Comparison of ENCODE assay signal across 1 cellular context in genomic region chr17:7857724-7858486, GRCh38.
TF ChIP-seq lines count a peak whose summit lies in the region.

CYB5D1 (plus strand) TSS chr17:7858003; CDS start chr17:7858135, 132 bp downstream.

TF ChIP-seq in SK-N-SH, 30 proteins besides CTCF, POLR2A, EP300 and RAD21 (continued from another document):
- no peak for TF ChIP-seq FOSL2 (IDR thresholded peaks at IDR 0.05; ENCODE audit: borderline replicate concordance, low read depth)
- TF ChIP-seq REST (IDR thresholded peaks at IDR 0.05; ENCODE audit: low read depth, low read length): no peak
- no peak; the same call in 1 of the 2 replicates for TF ChIP-seq PBX3 (IDR thresholded peaks at IDR 0.05)
- peak; percentile 71 for TF ChIP-seq ELF1 (IDR thresholded peaks at IDR 0.05)
- no peak for TF ChIP-seq SMC3 (IDR thresholded peaks at IDR 0.05; ENCODE audit: low read depth, low read length)
- no peak for TF ChIP-seq POLR2AphosphoS5 (IDR thresholded peaks at IDR 0.05; ENCODE audit: low read depth, low read length)
- no peak; the same call in 1 of the 2 replicates for TF ChIP-seq TCF12 (IDR thresholded peaks at IDR 0.05)
- TF ChIP-seq TEAD4 (IDR thresholded peaks at IDR 0.05; ENCODE audit: borderline replicate concordance, insufficient read depth): no peak
- peak; percentile 32; the same call in 1 of the 2 replicates for TF ChIP-seq USF2 (IDR thresholded peaks at IDR 0.05; ENCODE audit: borderline replicate concordance, low read depth, low read length)
- no peak for TF ChIP-seq EZH2phosphoT487 (IDR thresholded peaks at IDR 0.05; ENCODE audit: borderline replicate concordance, low read depth)
- TF ChIP-seq RCOR1 (IDR thresholded peaks at IDR 0.05; ENCODE audit: low read length): no peak; the same call in 1 of the 2 replicates
- TF ChIP-seq NFIC (IDR thresholded peaks at IDR 0.05; ENCODE audit: borderline replicate concordance): no peak; the same call in 1 of the 2 replicates
- peak; percentile 74; the same call in 1 of the 2 replicates for TF ChIP-seq USF1 (IDR thresholded peaks at IDR 0.05; ENCODE audit: borderline replicate concordance, low read depth)
- no peak; the same call in 1 of the 2 replicates for TF ChIP-seq JUND (IDR thresholded peaks at IDR 0.05)
- peak; percentile 63; the same call in 1 of the 2 replicates for TF ChIP-seq SIN3A (IDR thresholded peaks at IDR 0.05; ENCODE audit: borderline replicate concordance, low read depth, low read length)
- TF ChIP-seq GATA2 (CRISPR knock-in tag; IDR thresholded peaks at IDR 0.05): peak; percentile 99
- peak; percentile 15; the same call in 1 of the 2 replicates for TF ChIP-seq GABPA (IDR thresholded peaks at IDR 0.05; ENCODE audit: low read depth)
- TF ChIP-seq ZBTB33 (IDR thresholded peaks at IDR 0.05; ENCODE audit: borderline replicate concordance, low read depth): peak; percentile 26
- no peak for TF ChIP-seq RFX5 (IDR thresholded peaks at IDR 0.05; ENCODE audit: low read length)
- no peak for TF ChIP-seq FOXM1 (IDR thresholded peaks at IDR 0.05; ENCODE audit: low read depth)
- TF ChIP-seq NRF1 (IDR thresholded peaks at IDR 0.05; ENCODE audit: low read depth, low read length): no peak
- TF ChIP-seq MAX (IDR thresholded peaks at IDR 0.05; ENCODE audit: low read depth): peak; percentile 95
- peak; percentile 64 for TF ChIP-seq CHD2 (IDR thresholded peaks at IDR 0.05; ENCODE audit: low read length, partially characterized antibody)
- no peak for TF ChIP-seq TAF1 (IDR thresholded peaks at IDR 0.05; ENCODE audit: borderline replicate concordance, low read depth, low read length)
- TF ChIP-seq FOXJ3 (CRISPR knock-in tag; IDR thresholded peaks at IDR 0.05): no peak
- TF ChIP-seq IRF3 (IDR thresholded peaks at IDR 0.05; ENCODE audit: low read depth, low read length): no peak
